ENCODE assay signal across 16 cellular contexts in the genomic region with DNA sequence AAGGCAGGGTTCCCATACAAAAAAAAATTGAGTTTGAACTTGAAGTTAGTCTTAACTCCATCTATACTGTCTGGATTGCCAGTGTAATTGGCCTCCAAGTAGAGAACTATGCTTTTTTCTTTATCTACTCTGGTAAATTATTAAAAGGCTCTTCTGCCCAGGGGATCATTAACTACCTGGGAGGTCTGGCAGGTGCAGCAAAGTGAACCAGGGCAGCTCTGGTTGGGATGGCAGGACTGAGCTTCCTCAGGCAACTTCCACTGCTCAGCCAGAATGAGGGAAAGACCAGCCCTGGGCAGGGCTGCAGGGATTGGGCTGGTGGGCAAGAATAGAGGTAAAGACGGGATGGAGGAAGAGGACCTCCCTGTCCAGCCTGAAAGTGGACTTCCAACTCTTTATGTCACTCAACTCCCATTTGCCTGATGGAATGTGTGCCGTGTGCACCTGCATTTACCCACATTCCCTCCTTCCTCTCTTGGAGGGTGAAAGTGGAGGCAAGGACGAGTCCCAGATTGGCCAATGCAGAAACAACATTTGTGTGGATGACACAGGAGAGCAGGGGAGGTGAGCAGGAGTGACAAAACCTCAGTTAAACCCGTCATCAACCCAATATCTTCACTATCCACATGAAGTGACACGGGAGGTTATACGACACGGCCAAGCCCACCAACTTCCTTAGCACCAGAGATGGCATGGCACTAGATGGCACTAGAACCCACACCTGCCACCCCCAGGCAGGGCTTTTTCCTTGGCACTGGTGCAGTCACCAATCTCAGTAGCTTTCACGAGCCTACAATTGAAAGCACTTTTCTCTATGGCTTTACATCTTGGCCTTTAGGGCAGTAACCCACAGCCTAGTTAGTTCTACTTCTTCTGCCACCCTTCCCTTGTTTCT. TPM values are rescaled to one million over a fixed set of nuclear protein-coding genes. Genes with fewer than 3 reads are reported as not detected.
A peak's percentile ranks its signal among the peaks of the same experiment; 100 is the strongest.
DNase-seq lines count a peak whose midpoint lies in the region; ATAC-seq, FAIRE-seq and TF ChIP-seq lines count a peak whose summit lies in the region.
"Had no signal": no experiment of that assay in that cellular context is flagged by ENCODE, and none has a peak within 500 bp of the region (broad histone marks: within the 10 kb centered on the region; RNA-seq: fewer than 3 reads in every experiment).

No MANE protein-coding gene starts in this region.

- H3K4me3 ChIP-seq in Caco-2 (ENCODE audit: low read depth, low read length): no peak overlapping the region
- H3K4me3 ChIP-seq in astrocyte (ENCODE audit: insufficient read depth, low read depth, low read length): no peak overlapping the region
- no peak overlapping the region for H3K4me3 ChIP-seq in liver (ENCODE audit: low read depth in 1 of 3, low read length in 3 of 3)
- H3K4me3 ChIP-seq: Peyer's patch had no signal

- H3K27me3 ChIP-seq in Caco-2 (replicated peaks; ENCODE audit: control insufficient read depth, insufficient read depth, low read length) (no peaks in the 10 kb centered on the region), astrocyte (ENCODE audit: insufficient read depth, low read length) (no peaks in the 10 kb centered on the region), liver (ENCODE audit: control insufficient read depth in 4 of 4, insufficient read depth in 4 of 4, low read length in 3 of 4) (no peaks in the 10 kb centered on the region)
- H3K27me3 ChIP-seq: Peyer's patch had no signal

- intact Hi-C loops in Caco-2 (cut with micrococcal nuclease; ENCODE audit: unreplicated experiment): loop anchor here (5.0 kb wide), 1 partner anchor 102 kb away; a partner anchor contains a TSS
- intact Hi-C loops in activated CD4-positive, alpha-beta T cell treated with anti-CD3 and anti-CD28 coated beads for 36 hours (cut with DNase I, micrococcal nuclease): no loop called here

- TF ChIP-seq CTCF in Caco-2 (IDR thresholded peaks at IDR 0.05; ENCODE audit: insufficient read depth in 1 of 2, low read depth in 1 of 2, low read length in 1 of 2, severe bottlenecking in 1 of 2, unreplicated experiment in 1 of 2) (no peak), astrocyte (IDR thresholded peaks at IDR 0.05; ENCODE audit: insufficient read depth, low read depth, low read length) (no peak), liver (IDR thresholded peaks at IDR 0.05; ENCODE audit: low read depth, low read length, missing input control) (no peak)

- ATAC-seq in activated CD4-positive, alpha-beta T cell treated with anti-CD3 and anti-CD28 coated beads for 36 hours: no peak

- POLR2A ChIA-PET in Caco-2 (lab: Charles Lee): interaction anchor here (0.8 to 1.9 kb wide), 3 partner anchors 21 to 25 kb away, joined by 3 to 15 read pairs (median 3); no protein-coding TSS in a partner anchor
- POLR2A ChIA-PET in activated CD4-positive, alpha-beta T cell treated with anti-CD3 and anti-CD28 coated beads for 36 hours (lab: Charles Lee): no interaction called here

- 76% methylated on average over 8 of the region's 8 CpGs for WGBS in liver

- peak; percentile 52 for FAIRE-seq in HTR-8/SVneo (lab: Jason Lieb, UNC)
- FAIRE-seq in astrocyte (lab: Jason Lieb, UNC): no peak
- FAIRE-seq in GM19239 (lab: Jason Lieb, UNC): no peak

- no TSS peak for BruUV-seq in Caco-2 (replicated peaks; lab: Mats Ljungman, UMichigan)

- H3K36me3 Mint-ChIP-seq in Caco-2 (ENCODE audit: insufficient read depth, unreplicated experiment) (peaks cover 6% of the 10 kb centered on the region), astrocyte (ENCODE audit: low read depth, unreplicated experiment) (peaks cover 3% of the 10 kb centered on the region)
- no peaks in the 10 kb centered on the region for H3K36me3 Mint-ChIP-seq in activated CD4-positive, alpha-beta T cell treated with anti-CD3 and anti-CD28 coated beads for 36 hours (ENCODE audit: low read depth)
- H3K36me3 Mint-ChIP-seq: natural killer cell treated with Interleukin-12 subunit alpha and Interleukin-12 subunit beta and Interleukin-15 and Interleukin-18, amount 100 ng/mL, for 72 hours had no signal

- no peaks in the 10 kb centered on the region for H3K27me3 Mint-ChIP-seq in Caco-2 (ENCODE audit: insufficient read depth, unreplicated experiment)
- peaks cover 2% of the 10 kb centered on the region for H3K27me3 Mint-ChIP-seq in astrocyte (ENCODE audit: low read depth, unreplicated experiment)
- H3K27me3 Mint-ChIP-seq in activated CD4-positive, alpha-beta T cell treated with anti-CD3 and anti-CD28 coated beads for 36 hours: no peaks in the 10 kb centered on the region
- H3K27me3 Mint-ChIP-seq: CD4-positive, alpha-beta T cell had no signal

- H3K36me3 ChIP-seq in Caco-2 (ENCODE audit: control insufficient read depth, insufficient read depth, low read length) (no peaks in the 10 kb centered on the region), astrocyte (ENCODE audit: insufficient read depth, low read length) (no peaks in the 10 kb centered on the region), liver (ENCODE audit: control insufficient read depth in 4 of 4, insufficient read depth in 3 of 4, low read depth in 1 of 4, low read length in 3 of 4) (no peaks in the 10 kb centered on the region)
- H3K36me3 ChIP-seq: Peyer's patch had no signal

- H3K9me3 ChIP-seq in Caco-2 (no peaks in the 10 kb centered on the region), astrocyte (ENCODE audit: insufficient read depth, low read depth, low read length) (no peaks in the 10 kb centered on the region), liver (ENCODE audit: control insufficient read depth in 4 of 4, low read length in 3 of 4) (no peaks in the 10 kb centered on the region)
- H3K9me3 ChIP-seq: Peyer's patch had no signal

- peaks cover 56% of the 10 kb centered on the region for H3K4me1 Mint-ChIP-seq in Caco-2 (ENCODE audit: low read depth, unreplicated experiment)
- peaks cover 60% of the 10 kb centered on the region for H3K4me1 Mint-ChIP-seq in astrocyte (ENCODE audit: low read depth, unreplicated experiment)
- H3K4me1 Mint-ChIP-seq in activated CD4-positive, alpha-beta T cell treated with anti-CD3 and anti-CD28 coated beads for 36 hours: no peaks in the 10 kb centered on the region

- H3K4me2 ChIP-seq in astrocyte (ENCODE audit: low read length): peak overlapping the region; percentile 61

- peak overlapping the region; percentile 36 for H3K4me3 Mint-ChIP-seq in Caco-2 (ENCODE audit: unreplicated experiment)
- H3K4me3 Mint-ChIP-seq in astrocyte (ENCODE audit: unreplicated experiment): no peak overlapping the region
- H3K4me3 Mint-ChIP-seq in activated CD4-positive, alpha-beta T cell treated with anti-CD3 and anti-CD28 coated beads for 36 hours: no peak overlapping the region
- H3K4me3 Mint-ChIP-seq: CD4-positive, alpha-beta T cell; natural killer cell treated with Interleukin-12 subunit alpha and Interleukin-12 subunit beta and Interleukin-15 and Interleukin-18, amount 100 ng/mL, for 72 hours had no signal

- H3K9ac ChIP-seq in astrocyte (ENCODE audit: low read length): peak overlapping the region; percentile 52
- H3K9ac ChIP-seq in liver (ENCODE audit: low read depth in 1 of 2, low read length in 2 of 2): no peak overlapping the region

- no peak overlapping the region for H2AFZ ChIP-seq in astrocyte (ENCODE audit: low read depth, low read length)

- TF ChIP-seq RAD21 in liver (IDR thresholded peaks at IDR 0.05): peak; percentile 38 to 52

- H3K4me1 ChIP-seq in Caco-2 (peaks cover 50% of the 10 kb centered on the region), astrocyte (ENCODE audit: insufficient read depth, low read length) (peaks cover 26% of the 10 kb centered on the region), liver (ENCODE audit: control insufficient read depth in 4 of 4, insufficient read depth in 4 of 4, low read length in 3 of 4) (peaks cover 0 to 12% (median 7%) of the 10 kb centered on the region in 4 donors)

- H3K9me3 Mint-ChIP-seq in Caco-2 (ENCODE audit: unreplicated experiment): no peaks in the 10 kb centered on the region
- no peaks in the 10 kb centered on the region for H3K9me3 Mint-ChIP-seq in astrocyte (ENCODE audit: unreplicated experiment)
- H3K9me3 Mint-ChIP-seq in activated CD4-positive, alpha-beta T cell treated with anti-CD3 and anti-CD28 coated beads for 36 hours (ENCODE audit: low read depth): no peaks in the 10 kb centered on the region

- H3K79me2 ChIP-seq in astrocyte (ENCODE audit: insufficient read depth, low read length): no peaks in the 10 kb centered on the region

- H4K20me1 ChIP-seq in astrocyte (ENCODE audit: insufficient read depth, low read length): no peaks in the 10 kb centered on the region

- H3K27ac ChIP-seq in astrocyte (ENCODE audit: low read depth, low read length) (peak overlapping the region; percentile 88), liver (ENCODE audit: low read depth in 1 of 2, low read length in 2 of 2) (no peak overlapping the region)

- peak overlapping the region; percentile 95 for H3K27ac Mint-ChIP-seq in Caco-2 (ENCODE audit: unreplicated experiment)
- H3K27ac Mint-ChIP-seq in astrocyte (ENCODE audit: unreplicated experiment): peak overlapping the region; percentile 98
- H3K27ac Mint-ChIP-seq in activated CD4-positive, alpha-beta T cell treated with anti-CD3 and anti-CD28 coated beads for 36 hours: no peak overlapping the region
- H3K27ac Mint-ChIP-seq: CD4-positive, alpha-beta T cell; natural killer cell treated with Interleukin-12 subunit alpha and Interleukin-12 subunit beta and Interleukin-15 and Interleukin-18, amount 100 ng/mL, for 72 hours had no signal

- CTCF ChIA-PET in Caco-2 (lab: Charles Lee): no interaction called here
- CTCF ChIA-PET in activated CD4-positive, alpha-beta T cell treated with anti-CD3 and anti-CD28 coated beads for 36 hours (lab: Charles Lee): interaction anchor here (0.7 kb wide), 1 partner anchor 19 kb away, joined by 4 read pairs; no protein-coding TSS in a partner anchor

- peak; percentile 46 to 52 for DNase-seq in Caco-2
- no peak for DNase-seq in HTR-8/SVneo (ENCODE audit: insufficient read length, low spot score)
- DNase-seq in astrocyte (ENCODE audit: low read depth): no peak
- no peak for DNase-seq in midbrain (lab: John Stamatoyannopoulos, UW)
- DNase-seq in stimulated activated CD4-positive, alpha-beta T cell treated with anti-CD3 and anti-CD28 coated beads, Interleukin-4, amount 100 ng/mL, for 24 hours: no peak
- no peak for DNase-seq in GM19239 (ENCODE audit: insufficient read length, low spot score)
- no peak for DNase-seq in activated CD4-positive, alpha-beta T cell treated with anti-CD3 and anti-CD28 coated beads for 36 hours
- DNase-seq: activated CD4-positive, alpha-beta T cell treated with anti-CD3 and anti-CD28 coated beads for 4 hours; activated gamma-delta T cell; CD4-positive, alpha-beta T cell; MM.1S; stimulated activated CD4-positive, alpha-beta T cell treated with anti-CD3 and anti-CD28 coated beads, Interleukin-1b, Interleukin-23, amount 100 ng/mL, for 48 hours; substantia nigra had no signal

TF ChIP-seq in liver, 16 proteins besides CTCF, POLR2A, EP300 and RAD21 (continues in another document):
- no peak for TF ChIP-seq TAF1 (conservative IDR thresholded peaks at IDR 0.05)
- TF ChIP-seq HNF4A (conservative IDR thresholded peaks at IDR 0.05): peak in 1 of 2 donors; percentile 23
- TF ChIP-seq FOXA1 (IDR thresholded peaks at IDR 0.05): no peak
- peak; percentile 47 for TF ChIP-seq SP1 (IDR thresholded peaks at IDR 0.05)
- TF ChIP-seq FOXA2 (IDR thresholded peaks at IDR 0.05): no peak

RNA-seq across cellular contexts. Expression of a gene that starts 25.2 kb away (rescaled TPM):
- total RNA-seq in Caco-2 (2022) (87.4 and 88.8 TPM in 2 replicates), astrocyte (624 and 672 TPM in 2 replicates), liver (1 to 10 TPM; 3.5 to 5.9 TPM)
- 10 to 100 TPM; 14.1 to 54.4 TPM for polyA plus RNA-seq in liver
- total RNA-seq in activated CD4-positive, alpha-beta T cell treated with anti-CD3 and anti-CD28 coated beads for 36 hours: under 1 TPM; 0.14 to 0.19 TPM
- total RNA-seq: CD4-positive, alpha-beta T cell; natural killer cell treated with Interleukin-12 subunit alpha and Interleukin-12 subunit beta and Interleukin-15 and Interleukin-18, amount 100 ng/mL, for 72 hours had no signal

Comparison
In these comparisons a context has a peak if more than half of its experiments do, and no peak if none do; other contexts are left out.
1. DNase-seq: peak in Caco-2 (2 of 2); none in HTR-8/SVneo (single experiment), astrocyte (single experiment), midbrain (single experiment), stimulated activated CD4-positive, alpha-beta T cell treated with anti-CD3 and anti-CD28 coated beads, Interleukin-4, amount 100 ng/mL, for 24 hours (single experiment), GM19239 (single experiment) and activated CD4-positive, alpha-beta T cell treated with anti-CD3 and anti-CD28 coated beads for 36 hours (single experiment).
2. RNA of a gene that starts 25.2 kb away (total RNA-seq): 624 to 672 TPM in astrocyte and 87.4 to 88.8 TPM in Caco-2; 3.5 to 5.9 TPM in liver and 0.14 to 0.19 TPM in activated CD4-positive, alpha-beta T cell treated with anti-CD3 and anti-CD28 coated beads for 36 hours; every median in the first group is over 10 times any median in the second.